ENCODE assay signal across 2 cellular contexts in genomic region chr6:37104935-37105781, GRCh38.
TF ChIP-seq lines count a peak whose summit lies in the region.

No MANE protein-coding gene starts in this region.

TF ChIP-seq in IMR-90, 13 proteins besides CTCF, POLR2A, EP300 and RAD21:
- TF ChIP-seq RCOR1 (IDR thresholded peaks at IDR 0.05; ENCODE audit: insufficient replicate concordance, low read length) (no peak), CEBPB (IDR thresholded peaks at IDR 0.05; ENCODE audit: low read depth, low read length) (no peak), MAFK (IDR thresholded peaks at IDR 0.05; ENCODE audit: low read depth, low read length) (no peak), MAZ (IDR thresholded peaks at IDR 0.05; ENCODE audit: borderline replicate concordance, low read depth, low read length) (no peak), ELK1 (IDR thresholded peaks at IDR 0.05; ENCODE audit: borderline replicate concordance, low read depth, low read length) (no peak), USF2 (IDR thresholded peaks at IDR 0.05; ENCODE audit: low read depth, low read length) (no peak), BHLHE40 (IDR thresholded peaks at IDR 0.05; ENCODE audit: low read depth, low read length) (no peak), MXI1 (IDR thresholded peaks at IDR 0.05; ENCODE audit: borderline replicate concordance, low read depth, low read length) (no peak), RFX5 (IDR thresholded peaks at IDR 0.05; ENCODE audit: low read depth, low read length) (no peak), NFE2L2 (IDR thresholded peaks at IDR 0.05; ENCODE audit: low read depth, low read length) (no peak), FOS (IDR thresholded peaks at IDR 0.05; ENCODE audit: low read depth, low read length) (no peak), CHD1 (IDR thresholded peaks at IDR 0.05; ENCODE audit: low read depth, low read length) (no peak), SMC3 (IDR thresholded peaks at IDR 0.05; ENCODE audit: low read depth, low read length) (no peak)

TF ChIP-seq in GM12878, 131 proteins besides CTCF, POLR2A, EP300 and RAD21:
- no peak for TF ChIP-seq ASH2L (IDR thresholded peaks at IDR 0.05; ENCODE audit: borderline replicate concordance, low read depth)
- TF ChIP-seq RBBP5 (conservative IDR thresholded peaks at IDR 0.05): no peak
- no peak for TF ChIP-seq IRF4 (IDR thresholded peaks at IDR 0.05; ENCODE audit: low read depth, low read length)
- TF ChIP-seq MYC (IDR thresholded peaks at IDR 0.05; ENCODE audit: insufficient read depth, insufficient read length, insufficient replicate concordance, low read length, severe bottlenecking): no peak
- no peak for TF ChIP-seq JUNB (IDR thresholded peaks at IDR 0.05)
- no peak for TF ChIP-seq USF2 (IDR thresholded peaks at IDR 0.05; ENCODE audit: borderline replicate concordance, low read depth, low read length)
- TF ChIP-seq RUNX3 (IDR thresholded peaks at IDR 0.05; ENCODE audit: low read length): peak; percentile 83
- no peak for TF ChIP-seq ZNF384 (IDR thresholded peaks at IDR 0.05; ENCODE audit: borderline replicate concordance, low read depth, low read length)
- TF ChIP-seq ATF2 (IDR thresholded peaks at IDR 0.05; ENCODE audit: low read length): no peak
- no peak for TF ChIP-seq RELA (IDR thresholded peaks at IDR 0.05; ENCODE audit: borderline replicate concordance, partially characterized antibody)
- TF ChIP-seq MAX (IDR thresholded peaks at IDR 0.05; ENCODE audit: low read depth, low read length): no peak
- peak; percentile 15; the same call in 1 of the 2 replicates for TF ChIP-seq EED (IDR thresholded peaks at IDR 0.05; ENCODE audit: low read depth)
- no peak for TF ChIP-seq FOS (IDR thresholded peaks at IDR 0.05; ENCODE audit: borderline replicate concordance, extremely low read depth, insufficient read length)
